31 cellular contexts compared by ENCODE assay signal in the genomic region with DNA sequence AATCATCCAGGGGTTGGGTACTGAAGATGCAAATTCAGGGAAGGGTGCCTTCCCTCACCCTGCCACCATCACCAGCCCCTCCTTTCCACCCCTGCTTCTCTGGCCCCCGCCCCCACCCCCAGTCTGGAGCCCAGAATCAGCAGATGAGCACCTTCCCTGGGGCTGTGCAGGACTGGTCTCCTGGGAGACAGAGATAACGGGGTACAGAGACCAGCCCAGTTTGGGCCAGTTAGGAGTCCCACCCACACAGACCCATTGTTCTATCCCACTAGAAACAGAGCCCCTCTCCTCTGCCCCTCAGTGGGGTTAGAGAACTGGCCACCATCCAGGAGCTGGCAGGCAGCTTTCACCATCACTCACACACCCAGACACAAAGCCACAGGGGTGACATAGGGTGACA. TPM values are rescaled to one million over a fixed set of nuclear protein-coding genes. Genes with fewer than 3 reads are reported as not detected.
DNase-seq lines count a peak whose midpoint lies in the region; ATAC-seq and TF ChIP-seq lines count a peak whose summit lies in the region.
"Had no signal": no experiment of that assay in that cellular context is flagged by ENCODE, and none has a peak within 500 bp of the region (broad histone marks: within the 10 kb centered on the region; RNA-seq: fewer than 3 reads in every experiment).

No MANE protein-coding gene starts in this region.

- H3K9me3 Mint-ChIP-seq in progenitor cell of endocrine pancreas (ENCODE audit: low read depth) = no peaks in the 10 kb centered on the region
- no peaks in the 10 kb centered on the region for H3K9me3 Mint-ChIP-seq in activated T-helper 1 cell treated with anti-CD3 and anti-CD28 coated beads, Interleukin-12 subunit alpha, Interleukin-12 subunit beta, Interleukin-2, Interleukin-4 antibody, amounts not matched to agents 30 ng/mL and 10 ng/mL and 1 ng/mL, durations not matched to agents 14 hours and 24 hours and 36 hours
- H3K9me3 Mint-ChIP-seq: activated CD4-positive, alpha-beta memory T cell treated with anti-CD3 and anti-CD28 coated beads for 36 hours; activated naive CD8-positive, alpha-beta T cell treated with anti-CD3 and anti-CD28 coated beads, Interleukin-2, amount 50 U/mL, for 24 hours; memory B cell had no signal

- ATAC-seq in activated CD4-positive, CD25-positive, alpha-beta regulatory T cell treated with anti-CD3 and anti-CD28 coated beads, Interleukin-2, amount 50 U/mL, for 24 hours = no peak
- ATAC-seq: A549; activated naive CD8-positive, alpha-beta T cell treated with anti-CD3 and anti-CD28 coated beads, Interleukin-2, amount 50 U/mL, for 24 hours; heart right ventricle; left colon had no signal

- no peak overlapping the region for H3K27ac ChIP-seq in SJCRH30
- H3K27ac ChIP-seq in tibial artery = no peak overlapping the region
- H3K27ac ChIP-seq: A549, heart right ventricle, right atrium auricular region, SJSA1, spleen had no signal

- no peak overlapping the region for H3K4me3 Mint-ChIP-seq in progenitor cell of endocrine pancreas (ENCODE audit: low read depth)
- no peak overlapping the region for H3K4me3 Mint-ChIP-seq in activated T-helper 1 cell treated with anti-CD3 and anti-CD28 coated beads, Interleukin-12 subunit alpha, Interleukin-12 subunit beta, Interleukin-2, Interleukin-4 antibody, amounts not matched to agents 30 ng/mL and 10 ng/mL and 1 ng/mL, durations not matched to agents 14 hours and 24 hours and 36 hours
- H3K4me3 Mint-ChIP-seq: activated CD4-positive, alpha-beta memory T cell treated with anti-CD3 and anti-CD28 coated beads for 36 hours; activated naive CD8-positive, alpha-beta T cell treated with anti-CD3 and anti-CD28 coated beads, Interleukin-2, amount 50 U/mL, for 24 hours; B cell; memory B cell had no signal

- no peaks in the 10 kb centered on the region for H3K36me3 Mint-ChIP-seq in progenitor cell of endocrine pancreas (ENCODE audit: insufficient read depth)
- no peaks in the 10 kb centered on the region for H3K36me3 Mint-ChIP-seq in activated T-helper 1 cell treated with anti-CD3 and anti-CD28 coated beads, Interleukin-12 subunit alpha, Interleukin-12 subunit beta, Interleukin-2, Interleukin-4 antibody, amounts not matched to agents 30 ng/mL and 10 ng/mL and 1 ng/mL, durations not matched to agents 14 hours and 24 hours and 36 hours (ENCODE audit: low read depth)
- H3K36me3 Mint-ChIP-seq: activated CD4-positive, alpha-beta memory T cell treated with anti-CD3 and anti-CD28 coated beads for 36 hours; memory B cell had no signal

- H3K4me1 ChIP-seq in SJCRH30 = peaks cover 26% of the 10 kb centered on the region
- H3K4me1 ChIP-seq in tibial artery = peaks cover 3 to 49% (median 41%) of the 10 kb centered on the region in 4 donors

- peaks cover 16% of the 10 kb centered on the region for H3K4me1 Mint-ChIP-seq in progenitor cell of endocrine pancreas (ENCODE audit: low read depth)
- H3K4me1 Mint-ChIP-seq in activated T-helper 1 cell treated with anti-CD3 and anti-CD28 coated beads, Interleukin-12 subunit alpha, Interleukin-12 subunit beta, Interleukin-2, Interleukin-4 antibody, amounts not matched to agents 30 ng/mL and 10 ng/mL and 1 ng/mL, durations not matched to agents 14 hours and 24 hours and 36 hours (ENCODE audit: low read depth) = no peaks in the 10 kb centered on the region

- H3K27me3 Mint-ChIP-seq in progenitor cell of endocrine pancreas = peaks cover 69% of the 10 kb centered on the region
- peaks cover 66% of the 10 kb centered on the region for H3K27me3 Mint-ChIP-seq in activated T-helper 1 cell treated with anti-CD3 and anti-CD28 coated beads, Interleukin-12 subunit alpha, Interleukin-12 subunit beta, Interleukin-2, Interleukin-4 antibody, amounts not matched to agents 30 ng/mL and 10 ng/mL and 1 ng/mL, durations not matched to agents 14 hours and 24 hours and 36 hours (ENCODE audit: insufficient read depth)

- peak; percentile 56 for DNase-seq in NCI-H2107 treated with DMSO at 0.1 percent for 48 hours (lab: John Stamatoyannopoulos, UW; ENCODE audit: unreplicated experiment)
- no peak for DNase-seq in NCI-H2107 (lab: John Stamatoyannopoulos, UW)
- peak; percentile 81 for DNase-seq in NCI-H1105 treated with DMSO at 0.1 percent for 48 hours (lab: John Stamatoyannopoulos, UW)
- DNase-seq in SJCRH30 = peak; percentile 24 to 47
- DNase-seq in progenitor cell of endocrine pancreas (ENCODE audit: low spot score, unreplicated experiment) = no peak
- no peak for DNase-seq in tibial artery
- no peak for DNase-seq in activated T-helper 1 cell treated with anti-CD3 and anti-CD28 coated beads, Interleukin-12 subunit alpha, Interleukin-12 subunit beta, Interleukin-2, Interleukin-4 antibody, amounts not matched to agents 30 ng/mL and 10 ng/mL and 1 ng/mL, durations not matched to agents 14 hours and 24 hours and 36 hours (ENCODE audit: low spot score)
- DNase-seq: activated CD4-positive, alpha-beta memory T cell treated with anti-CD3 and anti-CD28 coated beads for 36 hours; activated gamma-delta T cell; activated naive CD8-positive, alpha-beta T cell treated with anti-CD3 and anti-CD28 coated beads, Interleukin-2, amount 50 U/mL, for 24 hours; foreskin fibroblast; GOT3; heart right ventricle; left colon; NCI-H1436 treated with DMSO at 0.1 percent for 48 hours; spleen; stimulated activated CD4-positive, alpha-beta T cell treated with anti-CD3 and anti-CD28 coated beads, Interleukin-4, amount 100 ng/mL, for 1 hour; stimulated activated naive CD4-positive, alpha-beta T cell; T-helper 2 cell had no signal

- no peaks in the 10 kb centered on the region for H3K36me3 ChIP-seq in SJCRH30
- H3K36me3 ChIP-seq in tibial artery = no peaks in the 10 kb centered on the region
- H3K36me3 ChIP-seq: heart right ventricle, right atrium auricular region, SJSA1, spleen had no signal

- TF ChIP-seq CTCF in progenitor cell of endocrine pancreas (IDR thresholded peaks at IDR 0.05; ENCODE audit: unreplicated experiment) = no peak
- no peak for TF ChIP-seq CTCF in tibial artery (IDR thresholded peaks at IDR 0.05)

- no peak overlapping the region for H3K4me3 ChIP-seq in SJCRH30
- H3K4me3 ChIP-seq in tibial artery = no peak overlapping the region
- H3K4me3 ChIP-seq: A549, heart right ventricle, right atrium auricular region, SJSA1, spleen had no signal

- H3K27ac Mint-ChIP-seq in progenitor cell of endocrine pancreas = peak overlapping the region; percentile 60
- no peak overlapping the region for H3K27ac Mint-ChIP-seq in activated T-helper 1 cell treated with anti-CD3 and anti-CD28 coated beads, Interleukin-12 subunit alpha, Interleukin-12 subunit beta, Interleukin-2, Interleukin-4 antibody, amounts not matched to agents 30 ng/mL and 10 ng/mL and 1 ng/mL, durations not matched to agents 14 hours and 24 hours and 36 hours
- H3K27ac Mint-ChIP-seq: activated CD4-positive, alpha-beta memory T cell treated with anti-CD3 and anti-CD28 coated beads for 36 hours; activated naive CD8-positive, alpha-beta T cell treated with anti-CD3 and anti-CD28 coated beads, Interleukin-2, amount 50 U/mL, for 24 hours; B cell; memory B cell had no signal

- intact Hi-C loops in tibial artery (cut with DNase I; ENCODE audit: low total_unique reads) = no loop called here
- intact Hi-C loops in activated T-helper 1 cell treated with anti-CD3 and anti-CD28 coated beads, Interleukin-12 subunit alpha, Interleukin-12 subunit beta, Interleukin-2, Interleukin-4 antibody, amounts not matched to agents 30 ng/mL and 10 ng/mL and 1 ng/mL, durations not matched to agents 14 hours and 24 hours and 36 hours (cut with micrococcal nuclease) = no loop called here

- H3K27me3 ChIP-seq in SJCRH30 (no peaks in the 10 kb centered on the region), tibial artery (peaks cover 28 to 98% of the 10 kb centered on the region in 2 donors)

- H3K9me3 ChIP-seq in SJCRH30 (replicated peaks) (no peaks in the 10 kb centered on the region), tibial artery (no peaks in the 10 kb centered on the region)
- H3K9me3 ChIP-seq: A549, heart right ventricle, right atrium auricular region, SJSA1, spleen had no signal

RNA-seq across cellular contexts. Expression of gene CRYBA2, which starts 4.5 kb away (rescaled TPM):
- total RNA-seq in SJCRH30 (2014; rRNA removed; shearing (Covaris generic)) = 0.15 TPM in 1 of 2 replicates, not detected in the other
- total RNA-seq in progenitor cell of endocrine pancreas = 24.4 and 30.1 TPM in 2 replicates
- total RNA-seq in activated T-helper 1 cell treated with anti-CD3 and anti-CD28 coated beads, Interleukin-12 subunit alpha, Interleukin-12 subunit beta, Interleukin-2, Interleukin-4 antibody, amounts not matched to agents 30 ng/mL and 10 ng/mL and 1 ng/mL, durations not matched to agents 14 hours and 24 hours and 36 hours = 0.36 TPM in 1 of 2 replicates, not detected in the other
- total RNA-seq: activated CD4-positive, alpha-beta memory T cell treated with anti-CD3 and anti-CD28 coated beads for 36 hours; B cell; cerebellum; epithelial cell of proximal tubule; heart right ventricle; LHCN-M2; myocyte; NCI-H460; omental fat pad; right atrium auricular region; SJSA1; spleen had no signal

RNA-seq across cellular contexts. Expression of gene FEV, which starts 12.7 kb away (rescaled TPM):
- not detected in 2 replicates for total RNA-seq in SJCRH30 (2014; rRNA removed; shearing (Covaris generic))
- total RNA-seq in progenitor cell of endocrine pancreas = 13.5 and 15.6 TPM in 2 replicates
- not detected in 2 replicates for total RNA-seq in activated T-helper 1 cell treated with anti-CD3 and anti-CD28 coated beads, Interleukin-12 subunit alpha, Interleukin-12 subunit beta, Interleukin-2, Interleukin-4 antibody, amounts not matched to agents 30 ng/mL and 10 ng/mL and 1 ng/mL, durations not matched to agents 14 hours and 24 hours and 36 hours
- total RNA-seq: activated CD4-positive, alpha-beta memory T cell treated with anti-CD3 and anti-CD28 coated beads for 36 hours; B cell; cerebellum; epithelial cell of proximal tubule; heart right ventricle; LHCN-M2; myocyte; NCI-H460; omental fat pad; right atrium auricular region; SJSA1; spleen had no signal

RNA-seq across cellular contexts. Expression of gene CDK5R2, which starts 38.3 kb away (rescaled TPM):
- 0.14 TPM in 1 of 2 replicates, not detected in the other for total RNA-seq in SJCRH30 (2014; rRNA removed; shearing (Covaris generic))
- 5.1 and 6.2 TPM in 2 replicates for total RNA-seq in progenitor cell of endocrine pancreas
- total RNA-seq in activated T-helper 1 cell treated with anti-CD3 and anti-CD28 coated beads, Interleukin-12 subunit alpha, Interleukin-12 subunit beta, Interleukin-2, Interleukin-4 antibody, amounts not matched to agents 30 ng/mL and 10 ng/mL and 1 ng/mL, durations not matched to agents 14 hours and 24 hours and 36 hours = not detected in 2 replicates
- total RNA-seq: activated CD4-positive, alpha-beta memory T cell treated with anti-CD3 and anti-CD28 coated beads for 36 hours; B cell; epithelial cell of proximal tubule; omental fat pad; right atrium auricular region; SJSA1; spleen had no signal

RNA-seq across cellular contexts. Expression of gene CFAP65, which starts 43.6 kb away (rescaled TPM):
- not detected in 2 replicates for total RNA-seq in SJCRH30 (2014; rRNA removed; shearing (Covaris generic))
- total RNA-seq in progenitor cell of endocrine pancreas = 0.65 and 0.67 TPM in 2 replicates
- total RNA-seq in activated T-helper 1 cell treated with anti-CD3 and anti-CD28 coated beads, Interleukin-12 subunit alpha, Interleukin-12 subunit beta, Interleukin-2, Interleukin-4 antibody, amounts not matched to agents 30 ng/mL and 10 ng/mL and 1 ng/mL, durations not matched to agents 14 hours and 24 hours and 36 hours = not detected in 2 replicates
- total RNA-seq: activated CD4-positive, alpha-beta memory T cell treated with anti-CD3 and anti-CD28 coated beads for 36 hours; B cell; heart right ventricle; LHCN-M2; NCI-H460; right atrium auricular region; SJSA1 had no signal

Comparison
In these comparisons a context has a peak if more than half of its experiments do, and no peak if none do; other contexts are left out.
1. DNase-seq: peak in NCI-H2107 treated with DMSO at 0.1 percent for 48 hours (single experiment), NCI-H1105 treated with DMSO at 0.1 percent for 48 hours (single experiment) and SJCRH30 (2 of 2); none in NCI-H2107 (single experiment), progenitor cell of endocrine pancreas (single experiment), tibial artery (0 of 2) and activated T-helper 1 cell treated with anti-CD3 and anti-CD28 coated beads, Interleukin-12 subunit alpha, Interleukin-12 subunit beta, Interleukin-2, Interleukin-4 antibody, amounts not matched to agents 30 ng/mL and 10 ng/mL and 1 ng/mL, durations not matched to agents 14 hours and 24 hours and 36 hours (single experiment).
2. RNA of gene CRYBA2, which starts 4.5 kb away (total RNA-seq): 24.4 to 30.1 TPM in progenitor cell of endocrine pancreas; 0.36 TPM in activated T-helper 1 cell treated with anti-CD3 and anti-CD28 coated beads, Interleukin-12 subunit alpha, Interleukin-12 subunit beta, Interleukin-2, Interleukin-4 antibody, amounts not matched to agents 30 ng/mL and 10 ng/mL and 1 ng/mL, durations not matched to agents 14 hours and 24 hours and 36 hours and 0.15 TPM in SJCRH30; every median in the first group is over 10 times any median in the second.
3. RNA of gene FEV, which starts 12.7 kb away (total RNA-seq): 13.5 to 15.6 TPM in progenitor cell of endocrine pancreas; not detected in SJCRH30 and not detected in activated T-helper 1 cell treated with anti-CD3 and anti-CD28 coated beads, Interleukin-12 subunit alpha, Interleukin-12 subunit beta, Interleukin-2, Interleukin-4 antibody, amounts not matched to agents 30 ng/mL and 10 ng/mL and 1 ng/mL, durations not matched to agents 14 hours and 24 hours and 36 hours; every median in the first group is over 10 times any median in the second.